27 cellular contexts compared by ENCODE assay signal in genomic region chr10:29815572-29815971, GRCh38.
"Had no signal": no experiment of that assay in that cellular context is flagged by ENCODE, and none has a peak within 500 bp of the region (broad histone marks: within the 10 kb centered on the region; RNA-seq: fewer than 3 reads in every experiment).

No MANE protein-coding gene starts in this region.

- H3K36me3 ChIP-seq: gastrocnemius medialis, heart left ventricle, right atrium auricular region, spleen, thoracic aorta, tibial nerve, vagina had no signal

- H3K27ac Mint-ChIP-seq: memory B cell; mesothelial cell of epicardium; naive thymus-derived CD8-positive, alpha-beta T cell; progenitor cell of endocrine pancreas; stimulated activated memory B cell treated with anti-CD40 and anti-IgM and Interleukin-4, amounts not matched to agents 10 μg/mL and 1 μg/mL and 100 μg/mL, for 72 hours had no signal

- H3K4me3 ChIP-seq: dorsolateral prefrontal cortex, gastrocnemius medialis, heart left ventricle, hepatocyte, lung, mucosa of descending colon, right atrium auricular region, skin epidermis, spleen, thoracic aorta, tibial nerve, vagina had no signal

- H3K4me2 ChIP-seq: hepatocyte had no signal

- H3K27ac ChIP-seq: dorsolateral prefrontal cortex, hepatocyte, parathyroid adenoma, right atrium auricular region, skin epidermis, spleen, thoracic aorta, tibial nerve, vagina had no signal

- ATAC-seq: gastrocnemius medialis; heart left ventricle; left lobe of liver; mucosa of descending colon; naive thymus-derived CD8-positive, alpha-beta T cell; stimulated activated memory B cell treated with anti-CD40 and anti-IgM and Interleukin-4, amounts not matched to agents 10 μg/mL and 1 μg/mL and 100 μg/mL, for 72 hours; stimulated activated naive CD8-positive, alpha-beta T cell treated with anti-CD3 and anti-CD28 coated beads, Interleukin-15, Interleukin-2, amounts not matched to agents 100 U/mL and 50 U/mL, for 24 hours had no signal

- H3K36me3 Mint-ChIP-seq: mesothelial cell of epicardium; naive thymus-derived CD8-positive, alpha-beta T cell; stimulated activated memory B cell treated with anti-CD40 and anti-IgM and Interleukin-4, amounts not matched to agents 10 μg/mL and 1 μg/mL and 100 μg/mL, for 72 hours had no signal

- H3K9me3 Mint-ChIP-seq: mesothelial cell of epicardium, neural crest cell had no signal

- DNase-seq: cerebellar nuclear complex; cortex of kidney; dorsolateral prefrontal cortex; effector CD4-positive, alpha-beta T cell; foreskin fibroblast; gastrocnemius medialis; heart left ventricle; kidney; mucosa of descending colon; naive thymus-derived CD8-positive, alpha-beta T cell; spleen; stimulated activated CD4-positive, alpha-beta T cell treated with anti-CD3 and anti-CD28 coated beads, Interleukin-4, amount 100 ng/mL, for 4 hours; stimulated activated naive CD8-positive, alpha-beta T cell treated with anti-CD3 and anti-CD28 coated beads, Interleukin-15, Interleukin-2, amounts not matched to agents 100 U/mL and 50 U/mL, for 24 hours had no signal

- H2AFZ ChIP-seq: hepatocyte, parathyroid adenoma had no signal

- H3K27me3 ChIP-seq: gastrocnemius medialis, heart left ventricle, hepatocyte, right atrium auricular region, tibial nerve, vagina had no signal

- H3K9ac ChIP-seq: parathyroid adenoma had no signal

- H3K4me1 ChIP-seq: spleen had no signal

- H3K4me1 Mint-ChIP-seq: memory B cell; neural crest cell; stimulated activated memory B cell treated with anti-CD40 and anti-IgM and Interleukin-4, amounts not matched to agents 10 μg/mL and 1 μg/mL and 100 μg/mL, for 72 hours had no signal

- H3K9me3 ChIP-seq: gastrocnemius medialis, heart left ventricle, mucosa of descending colon, right atrium auricular region, spleen, thoracic aorta, tibial nerve, vagina had no signal

- H3K4me3 Mint-ChIP-seq: memory B cell; mesothelial cell of epicardium; naive thymus-derived CD8-positive, alpha-beta T cell; neural crest cell; stimulated activated memory B cell treated with anti-CD40 and anti-IgM and Interleukin-4, amounts not matched to agents 10 μg/mL and 1 μg/mL and 100 μg/mL, for 72 hours had no signal
